ENCODE assay signal across 9 cellular contexts in the genomic region with DNA sequence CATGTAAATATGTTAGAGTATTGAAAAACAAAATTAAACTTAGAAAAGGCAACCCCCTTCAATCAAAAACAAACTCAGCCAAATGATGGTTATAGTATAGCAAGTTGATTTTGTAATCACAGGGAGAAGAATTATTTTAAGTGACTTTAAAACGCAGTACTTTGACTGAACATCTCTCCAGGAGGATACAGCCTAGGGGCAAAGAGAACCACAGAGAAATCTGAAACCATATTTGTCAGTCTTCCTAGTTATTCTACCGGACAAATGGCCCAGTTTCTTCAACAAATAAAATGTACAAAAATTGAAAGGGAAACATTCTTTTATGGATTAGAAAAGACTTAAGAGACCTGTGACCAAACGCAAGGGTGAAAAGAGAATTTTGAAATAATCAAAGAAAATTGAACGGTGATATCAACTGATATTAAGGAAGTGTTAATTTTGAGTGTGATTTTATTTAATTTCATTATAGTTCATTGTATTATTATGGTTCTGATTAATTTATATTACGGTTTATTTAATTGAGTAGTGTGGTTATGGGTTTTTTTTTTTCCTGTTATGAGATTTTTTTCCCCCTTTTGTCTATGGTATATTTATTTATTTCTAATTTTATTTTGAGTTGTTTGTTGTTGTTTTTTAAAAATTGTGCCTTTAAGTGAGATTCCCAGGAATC.
DNase-seq lines count a peak whose midpoint lies in the region; ATAC-seq, FAIRE-seq and TF ChIP-seq lines count a peak whose summit lies in the region.
"Had no signal": no experiment of that assay in that cellular context is flagged by ENCODE, and none has a peak within 500 bp of the region (broad histone marks: within the 10 kb centered on the region; RNA-seq: fewer than 3 reads in every experiment).

No MANE protein-coding gene starts in this region.

- peak; percentile 47 for FAIRE-seq in islet of Langerhans (lab: Jason Lieb, UNC)

- H3K27me3 Mint-ChIP-seq in activated CD4-positive, alpha-beta T cell treated with anti-CD3 and anti-CD28 coated beads, Interleukin-2, amount 10 ng/mL, durations not matched to agents 24 days and 14 days = peaks cover 43% of the 10 kb centered on the region

- H3K36me3 Mint-ChIP-seq in activated CD4-positive, alpha-beta T cell treated with anti-CD3 and anti-CD28 coated beads, Interleukin-2, amount 10 ng/mL, durations not matched to agents 24 days and 14 days (ENCODE audit: low read depth) = no peaks in the 10 kb centered on the region

- intact Hi-C loops in activated CD4-positive, alpha-beta T cell treated with anti-CD3 and anti-CD28 coated beads, Interleukin-2, amount 10 ng/mL, durations not matched to agents 24 days and 14 days (cut with micrococcal nuclease) = no loop called here
- intact Hi-C loops in adrenal gland (cut with DNase I) = no loop called here

- H3K9me3 Mint-ChIP-seq in activated CD4-positive, alpha-beta T cell treated with anti-CD3 and anti-CD28 coated beads, Interleukin-2, amount 10 ng/mL, durations not matched to agents 24 days and 14 days = no peaks in the 10 kb centered on the region

- H3K36me3 ChIP-seq in adrenal gland (replicated peaks in 1 of 2) = no peaks in the 10 kb centered on the region
- H3K36me3 ChIP-seq in thoracic aorta = no peaks in the 10 kb centered on the region

- H3K4me3 ChIP-seq in adrenal gland (peak overlapping the region in 1 of 4 donors; percentile 62), thoracic aorta (peak overlapping the region; percentile 67)

- H3K9me3 ChIP-seq in adrenal gland (replicated peaks in 1 of 3) (no peaks in the 10 kb centered on the region), thoracic aorta (no peaks in the 10 kb centered on the region)

- peaks cover 0 to 10% of the 10 kb centered on the region in 2 donors for H3K4me1 ChIP-seq in adrenal gland (replicated peaks in 1 of 2)
- H3K4me1 ChIP-seq in thoracic aorta (ENCODE audit: control insufficient read depth in 1 of 2, low read depth in 2 of 2) = peaks cover 4 to 53% of the 10 kb centered on the region in 2 donors

- H3K27ac Mint-ChIP-seq in activated CD4-positive, alpha-beta T cell treated with anti-CD3 and anti-CD28 coated beads, Interleukin-2, amount 10 ng/mL, durations not matched to agents 24 days and 14 days = no peak overlapping the region

- H3K27me3 ChIP-seq in adrenal gland = no peaks in the 10 kb centered on the region
- no peaks in the 10 kb centered on the region for H3K27me3 ChIP-seq in thoracic aorta (replicated peaks; ENCODE audit: insufficient read depth)

- in situ Hi-C loops in G401 (cut with HindIII; ENCODE audit: low sequenced_read_pairs) = no loop called here

- TF ChIP-seq CTCF in adrenal gland (IDR thresholded peaks at IDR 0.05) (no peak), thoracic aorta (IDR thresholded peaks at IDR 0.05) (no peak)

- 69 to 78% (median 78%) methylated on average over 5 of the region's 5 CpGs for WGBS in adrenal gland, 4 donors

- no peak for TF ChIP-seq POLR2A in adrenal gland (IDR thresholded peaks at IDR 0.05)

- no peak for ATAC-seq in thoracic aorta (ENCODE audit: insufficient number of reproducible peaks, low FRiP score, low read depth)
- no peak for ATAC-seq in GM19035 (IDR thresholded peaks at IDR 0.05; ENCODE audit: unreplicated experiment)

- H3K27ac ChIP-seq in adrenal gland (peak overlapping the region in 4 of 5 donors; percentile 50 to 95 (median 72)), thoracic aorta (peak overlapping the region; percentile 58 to 72)

- DNase-seq in activated CD4-positive, alpha-beta T cell treated with anti-CD3 and anti-CD28 coated beads, Interleukin-2, amount 10 ng/mL, durations not matched to agents 24 days and 14 days = no peak
- DNase-seq in activated CD4-positive, alpha-beta T cell treated with anti-CD3 and anti-CD28 coated beads, Interleukin-2, amount 50 U/mL, for 4 hours = no peak
- DNase-seq in adrenal gland (no peak), thoracic aorta (ENCODE audit: low spot score) (no peak), NCI-H510A treated with DMSO at 0.1 percent for 48 hours (lab: John Stamatoyannopoulos, UW) (no peak), G401 (ENCODE audit: low spot score) (no peak)
- DNase-seq: left colon had no signal

- peaks cover 5% of the 10 kb centered on the region for H3K4me1 Mint-ChIP-seq in activated CD4-positive, alpha-beta T cell treated with anti-CD3 and anti-CD28 coated beads, Interleukin-2, amount 10 ng/mL, durations not matched to agents 24 days and 14 days

- peak overlapping the region; percentile 53 for H3K4me3 Mint-ChIP-seq in activated CD4-positive, alpha-beta T cell treated with anti-CD3 and anti-CD28 coated beads, Interleukin-2, amount 10 ng/mL, durations not matched to agents 24 days and 14 days
